In genomic region chr19:35153129-35153522, GRCh38 we compare ENCODE assay signal across 14 cellular contexts. TPM values are rescaled to one million over a fixed set of nuclear protein-coding genes. Genes with fewer than 3 reads are reported as not detected.
DNase-seq lines count a peak whose midpoint lies in the region; ATAC-seq and TF ChIP-seq lines count a peak whose summit lies in the region.
"Not testable (repeated sequence)": the region's sequence is repeated elsewhere in the genome, so short reads cannot be mapped to it uniquely, and the experiment has no call there.
"Had no signal": no experiment of that assay in that cellular context is flagged by ENCODE, and none has a peak within 500 bp of the region (broad histone marks: within the 10 kb centered on the region; RNA-seq: fewer than 3 reads in every experiment).

No MANE protein-coding gene starts in this region.

- H3K36me3 ChIP-seq in BLaER1, result peaks cover 21% of the 10 kb centered on the region
- peaks cover 12% of the 10 kb centered on the region for H3K36me3 ChIP-seq in ES-I3 (ENCODE audit: insufficient read depth, low read length)
- not testable (repeated sequence) for H3K36me3 ChIP-seq in MM.1S (replicated peaks; ENCODE audit: insufficient read depth, low read length); osteoblast (ENCODE audit: insufficient read depth, low read length)

- not testable (repeated sequence) for TF ChIP-seq CTCF in MM.1S (IDR thresholded peaks at IDR 0.05; ENCODE audit: low read length); osteoblast (IDR thresholded peaks at IDR 0.05; ENCODE audit: extremely low read depth, low read depth, low read length)

- H3K27me3 Mint-ChIP-seq in activated CD4-positive, alpha-beta T cell treated with anti-CD3 and anti-CD28 coated beads for 36 hours; activated naive CD4-positive, alpha-beta T cell treated with anti-CD3 and anti-CD28 coated beads for 36 hours (ENCODE audit: low read depth); central memory CD8-positive, alpha-beta T cell: not testable (repeated sequence)
- peaks cover 2 to 18% (median 3%) of the 10 kb centered on the region in 3 donors for H3K27me3 Mint-ChIP-seq in immature natural killer cell (ENCODE audit: low read depth in 3 of 3)

- not testable (repeated sequence) for DNase-seq in MM.1S; activated CD4-positive, alpha-beta T cell treated with anti-CD3 and anti-CD28 coated beads for 36 hours; activated naive CD4-positive, alpha-beta T cell treated with anti-CD3 and anti-CD28 coated beads for 36 hours; central memory CD8-positive, alpha-beta T cell (ENCODE audit: low spot score in 2 of 2); immature natural killer cell
- peak; percentile 56 for DNase-seq in osteoblast (ENCODE audit: insufficient read length, low spot score, missing footprints)

- H3K27ac ChIP-seq in BLaER1; MM.1S (ENCODE audit: low read length); osteoblast (ENCODE audit: low read depth, low read length): not testable (repeated sequence)

- POLR2A ChIA-PET in activated CD4-positive, alpha-beta T cell treated with anti-CD3 and anti-CD28 coated beads for 36 hours (lab: Charles Lee), result interaction anchor here (1.5 kb wide), 1 partner anchor 12 kb away, joined by 5 read pairs; no protein-coding TSS in a partner anchor

- not testable (repeated sequence) for H3K9me2 ChIP-seq in MM.1S (replicated peaks; ENCODE audit: insufficient read depth, low read length)

- H3K9me3 ChIP-seq in BLaER1; ES-I3 (ENCODE audit: control insufficient read depth, insufficient read depth, low read length); MM.1S (replicated peaks; ENCODE audit: insufficient read depth, low read length); osteoblast (ENCODE audit: low read depth, low read length): not testable (repeated sequence)

- H3K4me3 ChIP-seq in BLaER1, result peak overlapping the region; percentile 87; the same call in 1 of the 2 replicates
- not testable (repeated sequence) for H3K4me3 ChIP-seq in MM.1S (ENCODE audit: low read length); osteoblast (ENCODE audit: insufficient read depth, low read length)

- H3K9ac ChIP-seq in BLaER1; MM.1S (ENCODE audit: low read length): not testable (repeated sequence)
- H3K9ac ChIP-seq in ES-I3 (ENCODE audit: low read depth, low read length), result peak overlapping the region; percentile 91

- peaks cover 42% of the 10 kb centered on the region for H3K79me2 ChIP-seq in MM.1S (ENCODE audit: low read length)
- H3K79me2 ChIP-seq in osteoblast (ENCODE audit: insufficient read depth, low read length), result peaks cover 22% of the 10 kb centered on the region

- H4K20me1 ChIP-seq in BLaER1, result peaks cover 31% of the 10 kb centered on the region
- H4K20me1 ChIP-seq in MM.1S (ENCODE audit: insufficient read depth, low read length); osteoblast (ENCODE audit: insufficient read depth, low read length): not testable (repeated sequence)

- H3K9me3 Mint-ChIP-seq in activated CD4-positive, alpha-beta T cell treated with anti-CD3 and anti-CD28 coated beads for 36 hours (ENCODE audit: low read depth); activated naive CD4-positive, alpha-beta T cell treated with anti-CD3 and anti-CD28 coated beads for 36 hours; central memory CD8-positive, alpha-beta T cell; immature natural killer cell: not testable (repeated sequence)

- H2AFZ ChIP-seq in MM.1S (ENCODE audit: low read length); osteoblast (ENCODE audit: low read length): not testable (repeated sequence)

- peak overlapping the region; percentile 96 for H3K4me3 Mint-ChIP-seq in activated CD4-positive, alpha-beta T cell treated with anti-CD3 and anti-CD28 coated beads for 36 hours
- peak overlapping the region; percentile 98 for H3K4me3 Mint-ChIP-seq in activated naive CD4-positive, alpha-beta T cell treated with anti-CD3 and anti-CD28 coated beads for 36 hours
- peak overlapping the region; percentile 100 for H3K4me3 Mint-ChIP-seq in central memory CD8-positive, alpha-beta T cell
- H3K4me3 Mint-ChIP-seq in immature natural killer cell, result peak overlapping the region; percentile 90 to 99 (median 98)

- H3K4me1 Mint-ChIP-seq in activated CD4-positive, alpha-beta T cell treated with anti-CD3 and anti-CD28 coated beads for 36 hours, result peaks cover 37% of the 10 kb centered on the region
- peaks cover 33% of the 10 kb centered on the region for H3K4me1 Mint-ChIP-seq in activated naive CD4-positive, alpha-beta T cell treated with anti-CD3 and anti-CD28 coated beads for 36 hours (ENCODE audit: low read depth)
- peaks cover 44% of the 10 kb centered on the region for H3K4me1 Mint-ChIP-seq in central memory CD8-positive, alpha-beta T cell
- H3K4me1 Mint-ChIP-seq in immature natural killer cell, result peaks cover 42 to 44% of the 10 kb centered on the region in 2 donors

- intact Hi-C loops in activated CD4-positive, alpha-beta T cell treated with anti-CD3 and anti-CD28 coated beads for 36 hours (cut with DNase I, micrococcal nuclease), result loop anchor here in 1 of 2 experiments (10.0 kb wide), 1 partner anchor 492 kb away; the partner anchor contains the start of genes COX6B1 and ETV2
- intact Hi-C loops in activated naive CD4-positive, alpha-beta T cell treated with anti-CD3 and anti-CD28 coated beads for 36 hours (cut with micrococcal nuclease), result not testable (repeated sequence)

- peak overlapping the region; percentile 75 for H3K27ac Mint-ChIP-seq in activated CD4-positive, alpha-beta T cell treated with anti-CD3 and anti-CD28 coated beads for 36 hours
- H3K27ac Mint-ChIP-seq in activated naive CD4-positive, alpha-beta T cell treated with anti-CD3 and anti-CD28 coated beads for 36 hours, result peak overlapping the region; percentile 86
- peak overlapping the region; percentile 52 for H3K27ac Mint-ChIP-seq in central memory CD8-positive, alpha-beta T cell (ENCODE audit: low read depth)
- H3K27ac Mint-ChIP-seq in immature natural killer cell, result peak overlapping the region; percentile 19 to 87 (median 66)

- ATAC-seq in activated CD4-positive, alpha-beta T cell treated with anti-CD3 and anti-CD28 coated beads for 36 hours; central memory CD8-positive, alpha-beta T cell (replicated peaks; ENCODE audit: extremely low read depth, poor library complexity, severe bottlenecking): not testable (repeated sequence)

- CTCF ChIA-PET in activated CD4-positive, alpha-beta T cell treated with anti-CD3 and anti-CD28 coated beads for 36 hours (lab: Charles Lee), result interaction anchor here (0.7 to 4.8 kb wide), 11 partner anchors 11 to 181 kb away, joined by 3 to 47 read pairs (median 4); partner anchors contain the start of genes FXYD7 and LGI4
- CTCF ChIA-PET in activated naive CD4-positive, alpha-beta T cell treated with anti-CD3 and anti-CD28 coated beads for 36 hours (lab: Charles Lee), result interaction anchor here (1.1 to 4.1 kb wide), 2 partner anchors 10 to 81 kb away, joined by 3 to 35 read pairs; partner anchors contain the start of gene FXYD7

- peak overlapping the region; percentile 100 for H3K4me2 ChIP-seq in BLaER1
- peak overlapping the region; percentile 100; the same call in 1 of the 2 replicates for H3K4me2 ChIP-seq in MM.1S (ENCODE audit: low read depth, low read length)
- peak overlapping the region; percentile 77 for H3K4me2 ChIP-seq in osteoblast (ENCODE audit: insufficient read depth, low read length)

- peaks cover 30% of the 10 kb centered on the region for H3K36me3 Mint-ChIP-seq in activated CD4-positive, alpha-beta T cell treated with anti-CD3 and anti-CD28 coated beads for 36 hours (ENCODE audit: low read depth)
- H3K36me3 Mint-ChIP-seq in activated naive CD4-positive, alpha-beta T cell treated with anti-CD3 and anti-CD28 coated beads for 36 hours (ENCODE audit: low read depth), result peaks cover 35% of the 10 kb centered on the region
- H3K36me3 Mint-ChIP-seq in central memory CD8-positive, alpha-beta T cell (ENCODE audit: insufficient read depth), result peaks cover 27% of the 10 kb centered on the region
- H3K36me3 Mint-ChIP-seq in immature natural killer cell, result not testable (repeated sequence)

- H3K4me1 ChIP-seq in BLaER1 (peaks cover 55% of the 10 kb centered on the region), ES-I3 (ENCODE audit: insufficient read depth, low read length) (peaks cover 26% of the 10 kb centered on the region), MM.1S (ENCODE audit: low read length) (peaks cover 11% of the 10 kb centered on the region), osteoblast (ENCODE audit: insufficient read depth, low read length) (peaks cover 13% of the 10 kb centered on the region)

- not testable (repeated sequence) for H3K27me3 ChIP-seq in BLaER1; MM.1S (replicated peaks; ENCODE audit: insufficient read depth, low read length); osteoblast (ENCODE audit: insufficient read depth, low read length)

- H3F3A ChIP-seq in MM.1S (ENCODE audit: insufficient read depth, low read length), result not testable (repeated sequence)

RNA-seq across cellular contexts. Expression of gene FXYD5, which starts 1.4 kb away (rescaled TPM):
- total RNA-seq in activated CD4-positive, alpha-beta T cell treated with anti-CD3 and anti-CD28 coated beads for 36 hours, result 100 to 1,000 TPM; 261 to 358 TPM
- total RNA-seq in activated naive CD4-positive, alpha-beta T cell treated with anti-CD3 and anti-CD28 coated beads for 36 hours, result 100 to 1,000 TPM; 289 to 294 TPM
- 100 to 1,000 TPM; 262 to 427 (median 346) TPM for polyA plus RNA-seq in immature natural killer cell
- total RNA-seq in osteoblast, result 29.0 and 32.4 TPM in 2 replicates
- total RNA-seq: G401 had no signal

RNA-seq across cellular contexts. Expression of gene FXYD7, which starts 10.1 kb away (rescaled TPM):
- total RNA-seq in activated CD4-positive, alpha-beta T cell treated with anti-CD3 and anti-CD28 coated beads for 36 hours, result under 1 TPM; 0.41 to 0.46 TPM
- total RNA-seq in activated naive CD4-positive, alpha-beta T cell treated with anti-CD3 and anti-CD28 coated beads for 36 hours, result 1 to 10 TPM in 1 of 2 experiments, under 1 TPM in 1; 0.54 to 1.2 TPM
- 1 to 10 TPM; 2.1 to 4.1 (median 2.5) TPM for polyA plus RNA-seq in immature natural killer cell
- total RNA-seq in osteoblast, result not detected in 2 replicates
- total RNA-seq: G401, lower lobe of right lung, RPMI7951, SJSA1 had no signal

RNA-seq across cellular contexts. Expression of gene FXYD1, which starts 14.5 kb away (rescaled TPM):
- total RNA-seq in activated CD4-positive, alpha-beta T cell treated with anti-CD3 and anti-CD28 coated beads for 36 hours, result 1 to 10 TPM; 1.9 to 2.4 TPM
- total RNA-seq in activated naive CD4-positive, alpha-beta T cell treated with anti-CD3 and anti-CD28 coated beads for 36 hours, result 1 to 10 TPM; 3.3 to 3.4 TPM
- under 1 TPM in 2 of 3 donors, not detected in 1; 0.53 to 0.83 TPM for polyA plus RNA-seq in immature natural killer cell
- not detected in 2 replicates for total RNA-seq in osteoblast
- total RNA-seq: G401; RPMI7951; SJSA1; T-helper 1 cell treated with Interleukin-12 subunit alpha and Interleukin-12 subunit beta and Interleukin-4 antibody, amounts not matched to agents 30 ng/mL and 1 ng/mL, for 36 hours had no signal

RNA-seq across cellular contexts. Expression of gene LGI4, which starts 18.3 kb away (rescaled TPM):
- total RNA-seq in activated CD4-positive, alpha-beta T cell treated with anti-CD3 and anti-CD28 coated beads for 36 hours, result under 1 TPM; 0.66 to 0.67 TPM
- total RNA-seq in activated naive CD4-positive, alpha-beta T cell treated with anti-CD3 and anti-CD28 coated beads for 36 hours, result 1 to 10 TPM; 1.1 to 1.7 TPM
- polyA plus RNA-seq in immature natural killer cell, result not detected
- 0.59 and 0.72 TPM in 2 replicates for total RNA-seq in osteoblast
- total RNA-seq: SJSA1 had no signal

RNA-seq across cellular contexts. Expression of gene FXYD3, which starts 37.5 kb away (rescaled TPM):
- not detected for total RNA-seq in activated CD4-positive, alpha-beta T cell treated with anti-CD3 and anti-CD28 coated beads for 36 hours
- not detected for total RNA-seq in activated naive CD4-positive, alpha-beta T cell treated with anti-CD3 and anti-CD28 coated beads for 36 hours
- not detected for polyA plus RNA-seq in immature natural killer cell
- total RNA-seq in osteoblast, result not detected in 2 replicates
- total RNA-seq: cardiac muscle cell; G401; SJSA1; T-helper 1 cell treated with Interleukin-12 subunit alpha and Interleukin-12 subunit beta and Interleukin-4 antibody, amounts not matched to agents 30 ng/mL and 1 ng/mL, for 36 hours had no signal
